1 cellular context compared by ENCODE assay signal in the genomic region with DNA sequence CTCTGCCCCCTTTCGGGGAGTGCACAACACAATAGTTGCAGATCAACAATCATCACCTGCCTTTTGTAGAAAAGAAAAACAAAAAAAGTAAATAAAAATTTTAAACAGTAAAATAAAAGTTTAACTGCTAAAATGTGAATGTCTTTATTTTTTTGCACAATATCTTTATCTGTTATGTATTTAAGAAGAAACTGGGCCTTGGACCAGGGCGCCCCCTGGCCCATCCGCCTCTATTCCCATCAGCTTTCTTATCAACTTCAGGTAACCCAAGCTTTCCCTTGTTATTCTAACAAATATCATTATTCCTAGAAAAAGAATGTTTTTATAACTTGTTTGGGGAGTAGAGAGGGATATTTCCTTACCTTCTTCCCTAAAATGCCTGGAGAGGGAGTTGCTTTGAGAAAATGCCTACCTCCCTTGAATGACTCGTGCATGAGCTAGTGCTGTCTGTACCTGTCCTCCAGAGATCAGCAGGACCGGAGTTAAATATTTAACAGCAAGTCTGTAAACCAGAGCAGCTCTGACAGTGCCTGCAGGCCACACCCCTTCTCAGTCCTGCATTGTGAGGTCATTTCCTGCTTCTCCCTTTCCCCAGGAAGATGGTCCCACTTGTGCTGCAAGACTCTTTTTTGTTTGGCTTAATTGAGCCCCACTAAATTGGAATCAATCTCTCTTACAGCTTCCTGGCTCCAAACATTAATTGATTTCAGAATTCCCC.
TF ChIP-seq lines count a peak whose summit lies in the region.

No MANE protein-coding gene starts in this region.

TF ChIP-seq in HepG2, 621 proteins besides CTCF, POLR2A, EP300 and RAD21 (continued from another document):
- peak; percentile 11; the same call in 1 of the 2 replicates for TF ChIP-seq SAP130 (CRISPR knock-in tag; IDR thresholded peaks at IDR 0.05; ENCODE audit: low read depth)
- TF ChIP-seq, protein P1, sequence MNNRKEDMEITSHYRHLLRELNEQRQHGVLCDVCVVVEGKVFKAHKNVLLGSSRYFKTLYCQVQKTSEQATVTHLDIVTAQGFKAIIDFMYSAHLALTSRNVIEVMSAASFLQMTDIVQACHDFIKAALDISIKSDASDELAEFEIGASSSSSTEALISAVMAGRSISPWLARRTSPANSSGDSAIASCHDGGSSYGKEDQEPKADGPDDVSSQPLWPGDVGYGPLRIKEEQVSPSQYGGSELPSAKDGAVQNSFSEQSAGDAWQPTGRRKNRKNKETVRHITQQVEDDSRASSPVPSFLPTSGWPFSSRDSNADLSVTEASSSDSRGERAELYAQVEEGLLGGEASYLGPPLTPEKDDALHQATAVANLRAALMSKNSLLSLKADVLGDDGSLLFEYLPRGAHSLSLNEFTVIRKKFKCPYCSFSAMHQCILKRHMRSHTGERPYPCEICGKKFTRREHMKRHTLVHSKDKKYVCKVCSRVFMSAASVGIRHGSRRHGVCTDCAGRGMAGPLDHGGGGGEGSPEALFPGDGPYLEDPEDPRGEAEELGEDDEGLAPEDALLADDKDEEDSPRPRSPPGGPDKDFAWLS (CRISPR knock-in tag; IDR thresholded peaks at IDR 0.05; ENCODE audit: borderline replicate concordance), result no peak
